Comparison of ENCODE assay signal across 9 cellular contexts in the genomic region with DNA sequence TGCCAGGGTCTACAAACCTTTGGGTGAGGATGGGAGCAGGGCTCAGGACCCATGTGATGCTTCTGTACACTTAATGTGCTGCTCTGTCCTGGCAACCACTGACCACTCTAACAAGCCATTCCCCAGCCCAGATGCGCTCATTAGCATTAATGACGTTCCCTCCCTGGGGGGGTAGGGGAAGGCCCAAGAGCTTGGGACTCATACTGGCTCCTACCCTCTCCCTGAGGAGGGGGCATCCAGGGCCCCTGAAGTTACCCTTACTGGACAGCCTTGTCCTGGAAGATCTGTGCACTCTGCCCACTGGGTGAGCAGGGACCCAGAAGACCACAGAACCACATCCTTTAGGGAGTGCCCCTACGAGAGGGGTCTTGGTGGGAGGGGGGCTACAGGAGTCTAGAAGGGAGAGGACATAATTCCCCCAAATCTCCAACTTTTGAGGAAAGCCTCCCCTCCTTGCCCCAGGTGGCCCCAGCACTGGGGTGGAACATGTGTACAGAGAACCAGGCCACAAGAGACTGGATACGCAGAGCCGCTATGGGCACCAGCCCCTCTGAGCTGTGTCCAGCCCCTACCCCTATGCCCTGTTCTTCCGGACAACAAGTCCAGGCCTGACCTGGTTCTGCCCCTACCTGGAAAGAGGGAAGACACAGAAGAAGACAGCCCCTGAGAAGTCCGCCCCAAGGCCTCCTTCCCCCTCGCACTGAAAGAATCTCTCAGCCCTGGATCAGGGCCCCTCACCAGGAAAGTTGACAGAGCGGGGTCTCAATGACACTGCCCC. TPM values are rescaled to one million over a fixed set of nuclear protein-coding genes. Genes with fewer than 3 reads are reported as not detected.
A peak's percentile ranks its signal among the peaks of the same experiment; 100 is the strongest.
DNase-seq lines count a peak whose midpoint lies in the region; ATAC-seq, FAIRE-seq and TF ChIP-seq lines count a peak whose summit lies in the region.
"Had no signal": no experiment of that assay in that cellular context is flagged by ENCODE, and none has a peak within 500 bp of the region (broad histone marks: within the 10 kb centered on the region; RNA-seq: fewer than 3 reads in every experiment).

No MANE protein-coding gene starts in this region.

- FAIRE-seq in bronchial epithelial cell (lab: Jason Lieb, UNC), result no peak

- H3K4me1 ChIP-seq in mesodermal cell (ENCODE audit: control insufficient read depth, insufficient read depth, low read length, poor library complexity, severe bottlenecking), result peaks cover 64% of the 10 kb centered on the region
- H3K4me1 ChIP-seq in upper lobe of left lung, result peaks cover 43 to 70% (median 62%) of the 10 kb centered on the region in 4 donors

- no peak for TF ChIP-seq EP300 in upper lobe of left lung (IDR thresholded peaks at IDR 0.05)

- peak overlapping the region; percentile 7 for H3K27ac Mint-ChIP-seq in activated T-cell treated with anti-CD3 and anti-CD28 coated beads, Interleukin-2, amount 50 U/mL, for 72 hours

- WGBS in mesodermal cell (ENCODE audit: insufficient coverage in 2 of 2), 2 experiments, result 53 to 68% methylated on average over 5 of the region's 9 CpGs
- WGBS in upper lobe of left lung, 2 donors, result 69 to 76% methylated on average over 6 to 9 of the region's 9 CpGs

- no peak for ATAC-seq in activated T-cell treated with anti-CD3 and anti-CD28 coated beads, Interleukin-2, amount 50 U/mL, for 72 hours (replicated peaks in 1 of 2)
- ATAC-seq in upper lobe of left lung (ENCODE audit: low FRiP score in 2 of 2) (no peak), HG02759 (IDR thresholded peaks at IDR 0.05; ENCODE audit: unreplicated experiment) (no peak)

- H3K36me3 ChIP-seq in bronchial epithelial cell (ENCODE audit: control insufficient read depth, insufficient read depth, low read length) (peaks cover 1% of the 10 kb centered on the region), mesodermal cell (ENCODE audit: control insufficient read depth, insufficient read depth, low read length) (peaks cover 11% of the 10 kb centered on the region), upper lobe of left lung (no peaks in the 10 kb centered on the region)

- no peaks in the 10 kb centered on the region for H3K36me3 Mint-ChIP-seq in activated T-cell treated with anti-CD3 and anti-CD28 coated beads, Interleukin-2, amount 50 U/mL, for 72 hours (ENCODE audit: insufficient read depth in 2 of 2)

- H3K27ac ChIP-seq in mesodermal cell (ENCODE audit: low read depth, low read length, severe bottlenecking) (peak overlapping the region; percentile 23), upper lobe of left lung (peak overlapping the region; percentile 94 to 97 (median 94))

- H3K4me3 ChIP-seq in bronchial epithelial cell (ENCODE audit: low read depth, low read length), result peak overlapping the region; percentile 56
- peak overlapping the region; percentile 69 for H3K4me3 ChIP-seq in mesodermal cell (ENCODE audit: extremely low read depth, insufficient read depth, low read length, poor library complexity, severe bottlenecking)
- peak overlapping the region; percentile 48 to 95 (median 84) for H3K4me3 ChIP-seq in upper lobe of left lung

- no peaks in the 10 kb centered on the region for H3K9me3 Mint-ChIP-seq in activated T-cell treated with anti-CD3 and anti-CD28 coated beads, Interleukin-2, amount 50 U/mL, for 72 hours

- no peak for TF ChIP-seq POLR2A in upper lobe of left lung (IDR thresholded peaks at IDR 0.05)

- H3K4me3 Mint-ChIP-seq in activated T-cell treated with anti-CD3 and anti-CD28 coated beads, Interleukin-2, amount 50 U/mL, for 72 hours, result peak overlapping the region; percentile 51 to 68

- TF ChIP-seq CTCF in bronchial epithelial cell (IDR thresholded peaks at IDR 0.05; ENCODE audit: insufficient read depth, low read length, severe bottlenecking) (no peak), upper lobe of left lung (IDR thresholded peaks at IDR 0.05) (no peak)

- H3K27me3 Mint-ChIP-seq in activated T-cell treated with anti-CD3 and anti-CD28 coated beads, Interleukin-2, amount 50 U/mL, for 72 hours (ENCODE audit: low read depth), result peaks cover 18% of the 10 kb centered on the region

- H3K9me3 ChIP-seq in mesodermal cell (ENCODE audit: control insufficient read depth, low read length) (no peaks in the 10 kb centered on the region), upper lobe of left lung (no peaks in the 10 kb centered on the region)

- H3K4me1 Mint-ChIP-seq in activated T-cell treated with anti-CD3 and anti-CD28 coated beads, Interleukin-2, amount 50 U/mL, for 72 hours (ENCODE audit: low read depth), result peaks cover 20% of the 10 kb centered on the region

- no peak for DNase-seq in activated T-cell treated with anti-CD3 and anti-CD28 coated beads, Interleukin-2, amount 50 U/mL, for 72 hours
- no peak for DNase-seq in activated T-cell treated with anti-CD3 and anti-CD28 coated beads for 4 hours
- DNase-seq in bronchial epithelial cell (ENCODE audit: low read depth), result peak; percentile 30
- no peak for DNase-seq in upper lobe of left lung
- no peak for DNase-seq in DMS79 treated with DMSO at 0.1 percent for 48 hours (lab: John Stamatoyannopoulos, UW)
- no peak for DNase-seq in putamen (ENCODE audit: low spot score)
- DNase-seq: NK-92 treated with Interleukin-12 subunit alpha and Interleukin-12 subunit beta, amount 100 ng/mL, for 24 hours had no signal

- H3K27me3 ChIP-seq in bronchial epithelial cell (ENCODE audit: control insufficient read depth, insufficient read depth, low read length) (no peaks in the 10 kb centered on the region), upper lobe of left lung (peaks cover 0 to 12% (median 4%) of the 10 kb centered on the region in 4 donors)

RNA-seq across cellular contexts. Expression of a gene that starts 1.4 kb away (rescaled TPM):
- 1 to 10 TPM; 1.7 to 1.9 TPM for total RNA-seq in activated T-cell treated with anti-CD3 and anti-CD28 coated beads, Interleukin-2, amount 50 U/mL, for 72 hours
- total RNA-seq in bronchial epithelial cell, result 5.3 and 7.6 TPM in 2 replicates
- polyA plus RNA-seq in mesodermal cell (2013, experiment 1 of 2), result 38.8 TPM
- 34.4 TPM for polyA plus RNA-seq in mesodermal cell (2013, experiment 2 of 2)
- total RNA-seq in upper lobe of left lung, result 10 to 100 TPM; 19.0 to 28.2 (median 21.2) TPM

RNA-seq across cellular contexts. Expression of a gene that starts 17.2 kb away (rescaled TPM):
- total RNA-seq in activated T-cell treated with anti-CD3 and anti-CD28 coated beads, Interleukin-2, amount 50 U/mL, for 72 hours, result not detected
- under 0.01 TPM in 1 of 2 replicates, not detected in the other for total RNA-seq in bronchial epithelial cell
- not detected for polyA plus RNA-seq in mesodermal cell (2013, experiment 1 of 2)
- polyA plus RNA-seq in mesodermal cell (2013, experiment 2 of 2), result not detected
- not detected for total RNA-seq in upper lobe of left lung

RNA-seq across cellular contexts. Expression of a gene that starts 27.2 kb away (rescaled TPM):
- total RNA-seq in activated T-cell treated with anti-CD3 and anti-CD28 coated beads, Interleukin-2, amount 50 U/mL, for 72 hours, result 1,000 to 10,000 TPM; 2,353 to 2,363 TPM
- total RNA-seq in bronchial epithelial cell, result 1,892 and 2,665 TPM in 2 replicates
- 1,794 TPM for polyA plus RNA-seq in mesodermal cell (2013, experiment 1 of 2)
- polyA plus RNA-seq in mesodermal cell (2013, experiment 2 of 2), result 1,725 TPM
- 1,000 to 10,000 TPM in 2 of 6 donors, 100 to 1,000 TPM in 4; 474 to 1,092 (median 918) TPM for total RNA-seq in upper lobe of left lung

RNA-seq across cellular contexts. Expression of a gene that starts 43.3 kb away (rescaled TPM):
- 10 to 100 TPM; 22.0 to 27.2 TPM for total RNA-seq in activated T-cell treated with anti-CD3 and anti-CD28 coated beads, Interleukin-2, amount 50 U/mL, for 72 hours
- total RNA-seq in bronchial epithelial cell (41.5 and 46.3 TPM in 2 replicates), upper lobe of left lung (10 to 100 TPM in 3 of 6 donors, 1 to 10 TPM in 3; 6.1 to 13.3 (median 9.3) TPM)
- 11.6 TPM for polyA plus RNA-seq in mesodermal cell (2013, experiment 1 of 2)
- 10.0 TPM for polyA plus RNA-seq in mesodermal cell (2013, experiment 2 of 2)
